In genomic region chr14:90903101-90903500, GRCh38 we compare ENCODE assay signal across 8 cellular contexts.
DNase-seq lines count a peak whose midpoint lies in the region; ATAC-seq and TF ChIP-seq lines count a peak whose summit lies in the region.

No MANE protein-coding gene starts in this region.

- TF ChIP-seq CTCF in RWPE2 (IDR thresholded peaks at IDR 0.05; ENCODE audit: poor library complexity, severe bottlenecking) (peak; percentile 95), glutamatergic neuron (IDR thresholded peaks at IDR 0.05; ENCODE audit: partially characterized antibody, unreplicated experiment) (peak; percentile 72), prostate gland (IDR thresholded peaks at IDR 0.05) (peak in 3 of 4 experiments; percentile 64 to 82 (median 76))

- no peak overlapping the region for H3K27ac ChIP-seq in RWPE2 (ENCODE audit: poor library complexity, severe bottlenecking)
- no peak overlapping the region for H3K27ac ChIP-seq in prostate gland

- 5% methylated on average over 1 of the region's 1 CpG for WGBS in prostate gland

- H3K27ac Mint-ChIP-seq in activated naive CD8-positive, alpha-beta T cell treated with anti-CD3 and anti-CD28 coated beads for 36 hours, result peak overlapping the region; percentile 20
- H3K27ac Mint-ChIP-seq in glutamatergic neuron (ENCODE audit: unreplicated experiment), result no peak overlapping the region

- intact Hi-C loops in prostate gland (cut with DNase I), result loop anchor here (2.0 to 5.0 kb wide), 2 partner anchors 270 to 379 kb away; no protein-coding TSS in a partner anchor

- TF ChIP-seq POLR2A in prostate gland (IDR thresholded peaks at IDR 0.05), result no peak

- H3K36me3 ChIP-seq in RWPE2 (ENCODE audit: low read depth) (no peaks in the 10 kb centered on the region), prostate gland (no peaks in the 10 kb centered on the region)

- H3K4me3 Mint-ChIP-seq in activated naive CD8-positive, alpha-beta T cell treated with anti-CD3 and anti-CD28 coated beads for 36 hours, result no peak overlapping the region
- H3K4me3 Mint-ChIP-seq in glutamatergic neuron (ENCODE audit: unreplicated experiment), result no peak overlapping the region

- ATAC-seq in RWPE2 (ENCODE audit: low read depth) (peak; percentile 93), HG02759 (IDR thresholded peaks at IDR 0.05; ENCODE audit: unreplicated experiment) (no peak)

- H3K9me3 Mint-ChIP-seq in activated naive CD8-positive, alpha-beta T cell treated with anti-CD3 and anti-CD28 coated beads for 36 hours, result no peaks in the 10 kb centered on the region
- H3K9me3 Mint-ChIP-seq in glutamatergic neuron (ENCODE audit: unreplicated experiment), result no peaks in the 10 kb centered on the region

- no peaks in the 10 kb centered on the region for H3K27me3 Mint-ChIP-seq in activated naive CD8-positive, alpha-beta T cell treated with anti-CD3 and anti-CD28 coated beads for 36 hours
- H3K27me3 Mint-ChIP-seq in glutamatergic neuron (ENCODE audit: unreplicated experiment), result no peaks in the 10 kb centered on the region

- peak; percentile 7 to 22 for DNase-seq in activated CD8-positive, alpha-beta memory T cell treated with anti-CD3 and anti-CD28 coated beads for 1 hour (ENCODE audit: extremely low read depth in 1 of 2, low read depth in 1 of 2)
- no peak for DNase-seq in activated CD8-positive, alpha-beta memory T cell treated with anti-CD3 and anti-CD28 coated beads, Interleukin-2, amount 50 U/mL, for 48 hours
- DNase-seq in LoVo (ENCODE audit: low spot score) (peak; percentile 55), RWPE2 (ENCODE audit: low spot score) (no peak), glutamatergic neuron (peak; percentile 40), prostate gland (ENCODE audit: low spot score) (peak; percentile 44)
- DNase-seq in activated naive CD8-positive, alpha-beta T cell treated with anti-CD3 and anti-CD28 coated beads for 36 hours, result peak; percentile 34

- H3K36me3 Mint-ChIP-seq in activated naive CD8-positive, alpha-beta T cell treated with anti-CD3 and anti-CD28 coated beads for 36 hours, result peaks cover 19% of the 10 kb centered on the region
- H3K36me3 Mint-ChIP-seq in glutamatergic neuron (ENCODE audit: unreplicated experiment), result no peaks in the 10 kb centered on the region

- H3K27me3 ChIP-seq in RWPE2 (ENCODE audit: insufficient read depth, poor library complexity, severe bottlenecking) (no peaks in the 10 kb centered on the region), prostate gland (replicated peaks; ENCODE audit: insufficient read depth) (no peaks in the 10 kb centered on the region)

- H3K4me3 ChIP-seq in RWPE2 (ENCODE audit: severe bottlenecking) (no peak overlapping the region), prostate gland (no peak overlapping the region)

- H3K4me1 ChIP-seq in RWPE2 (ENCODE audit: insufficient read depth, poor library complexity, severe bottlenecking) (no peaks in the 10 kb centered on the region), prostate gland (replicated peaks) (no peaks in the 10 kb centered on the region)

- H3K4me1 Mint-ChIP-seq in activated naive CD8-positive, alpha-beta T cell treated with anti-CD3 and anti-CD28 coated beads for 36 hours, result peaks cover 31% of the 10 kb centered on the region
- no peaks in the 10 kb centered on the region for H3K4me1 Mint-ChIP-seq in glutamatergic neuron (ENCODE audit: low read depth, unreplicated experiment)

- no peaks in the 10 kb centered on the region for H3K9me3 ChIP-seq in RWPE2 (ENCODE audit: severe bottlenecking)
- no peaks in the 10 kb centered on the region for H3K9me3 ChIP-seq in prostate gland

Comparison
In these comparisons a context has a peak if more than half of its experiments do, and no peak if none do; other contexts are left out.
1. DNase-seq: peak in activated CD8-positive, alpha-beta memory T cell treated with anti-CD3 and anti-CD28 coated beads for 1 hour (2 of 2), LoVo (single experiment), activated naive CD8-positive, alpha-beta T cell treated with anti-CD3 and anti-CD28 coated beads for 36 hours (single experiment), glutamatergic neuron (single experiment) and prostate gland (single experiment); none in activated CD8-positive, alpha-beta memory T cell treated with anti-CD3 and anti-CD28 coated beads, Interleukin-2, amount 50 U/mL, for 48 hours (single experiment) and RWPE2 (single experiment).
2. Peak in every context shown above with its lines, with median percentiles within 50 percentile points of each other: CTCF ChIP-seq.